12 cellular contexts compared by ENCODE assay signal in the genomic region with DNA sequence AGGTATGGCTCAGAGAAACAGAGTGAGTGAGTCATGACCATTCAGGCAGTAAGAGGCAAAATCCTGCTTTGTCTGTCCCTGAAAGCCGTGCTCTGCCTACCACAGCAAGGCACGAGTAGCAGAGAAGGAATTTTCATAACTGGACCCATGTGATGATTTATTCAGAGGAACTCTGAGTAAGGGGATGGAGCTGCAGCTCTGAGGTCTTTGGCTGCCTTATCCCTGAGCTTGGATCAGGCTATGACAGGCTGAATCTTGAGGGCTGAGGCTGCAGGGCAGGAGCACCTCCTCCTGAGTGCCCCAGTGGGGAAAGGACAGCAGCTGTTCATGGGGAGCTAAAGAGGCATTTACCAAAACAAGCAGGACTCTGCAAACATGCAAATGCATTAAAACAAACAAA.
DNase-seq lines count a peak whose midpoint lies in the region; ATAC-seq and TF ChIP-seq lines count a peak whose summit lies in the region.
"Had no signal": no experiment of that assay in that cellular context is flagged by ENCODE, and none has a peak within 500 bp of the region (broad histone marks: within the 10 kb centered on the region; RNA-seq: fewer than 3 reads in every experiment).

No MANE protein-coding gene starts in this region.

- H2AFZ ChIP-seq in smooth muscle cell (ENCODE audit: low read depth): no peak overlapping the region

- peaks cover 9% of the 10 kb centered on the region for H3F3A ChIP-seq in smooth muscle cell (ENCODE audit: low read depth)

- H3K79me2 ChIP-seq in smooth muscle cell (ENCODE audit: low read depth): no peaks in the 10 kb centered on the region

- H3K27ac ChIP-seq in smooth muscle cell (ENCODE audit: low read depth): peak overlapping the region; percentile 3
- H3K27ac ChIP-seq: cardiac muscle cell, tibial artery had no signal

- no peak for TF ChIP-seq CTCF in fibroblast of pulmonary artery (IDR thresholded peaks at IDR 0.05; ENCODE audit: low read length, missing control alignments)
- TF ChIP-seq CTCF in smooth muscle cell (IDR thresholded peaks at IDR 0.05; ENCODE audit: borderline replicate concordance, insufficient read depth, poor library complexity, severe bottlenecking): no peak

- peaks cover 31% of the 10 kb centered on the region for H3K4me1 ChIP-seq in smooth muscle cell (ENCODE audit: low read depth)
- H3K4me1 ChIP-seq: tibial artery had no signal

- H3K4me2 ChIP-seq in smooth muscle cell: no peak overlapping the region

- H4K20me1 ChIP-seq in smooth muscle cell (ENCODE audit: low read depth): peaks cover 87% of the 10 kb centered on the region

- H3K4me3 ChIP-seq in fibroblast of pulmonary artery (replicated peaks; ENCODE audit: low read depth, low read length): no peak overlapping the region
- H3K4me3 ChIP-seq in smooth muscle cell: no peak overlapping the region
- H3K4me3 ChIP-seq: cardiac muscle cell, lung, tibial artery had no signal

- no peaks in the 10 kb centered on the region for H3K27me3 ChIP-seq in smooth muscle cell (ENCODE audit: low read depth)
- H3K27me3 ChIP-seq: cardiac muscle cell, tibial artery had no signal

- H3K36me3 ChIP-seq in smooth muscle cell (ENCODE audit: low read depth): peaks cover 23% of the 10 kb centered on the region
- H3K36me3 ChIP-seq: cardiac muscle cell had no signal

- H3K9ac ChIP-seq in smooth muscle cell (ENCODE audit: low read depth): no peak overlapping the region

- ATAC-seq in SK-N-SH treated with all-trans-retinoic acid at 6 μM for 48 hours: peak; percentile 91

- DNase-seq in NCI-H345 (lab: John Stamatoyannopoulos, UW) (peak; percentile 18), NCI-H345 treated with DMSO at 0.1 percent for 48 hours (lab: John Stamatoyannopoulos, UW; ENCODE audit: unreplicated experiment) (no peak), fibroblast of pulmonary artery (ENCODE audit: low read depth) (peak; percentile 47), smooth muscle cell (lab: John Stamatoyannopoulos, UW; ENCODE audit: unreplicated experiment) (no peak), cerebellar nuclear complex (lab: John Stamatoyannopoulos, UW) (no peak), NK-92 (lab: John Stamatoyannopoulos, UW; ENCODE audit: unreplicated experiment) (no peak), NCI-H82 treated with DMSO at 0.1 percent for 48 hours (lab: John Stamatoyannopoulos, UW; ENCODE audit: unreplicated experiment) (no peak)
- DNase-seq: NCI-H1105, tibial artery had no signal

- WGBS in smooth muscle cell (ENCODE audit: low lambda C conversion rate): 5% methylated on average over 2 of the region's 2 CpGs

- no peaks in the 10 kb centered on the region for H3K9me3 ChIP-seq in smooth muscle cell (replicated peaks; ENCODE audit: low read depth)
- H3K9me3 ChIP-seq: tibial artery had no signal

TF ChIP-seq in SK-N-SH treated with all-trans-retinoic acid at 6 μM for 48 hours, 23 proteins besides CTCF, POLR2A, EP300 and RAD21:
- TF ChIP-seq OSR1 (CRISPR knock-in tag; IDR thresholded peaks at IDR 0.05) (no peak), ZC3H10 (CRISPR knock-in tag; IDR thresholded peaks at IDR 0.05) (no peak), PPARA (CRISPR knock-in tag; IDR thresholded peaks at IDR 0.05; ENCODE audit: borderline replicate concordance) (no peak), ESRRG (CRISPR knock-in tag; IDR thresholded peaks at IDR 0.05) (no peak), ZFP3 (CRISPR knock-in tag; IDR thresholded peaks at IDR 0.05) (no peak), TCF4 (CRISPR knock-in tag; IDR thresholded peaks at IDR 0.05; ENCODE audit: borderline replicate concordance) (no peak), BACH2 (CRISPR knock-in tag; IDR thresholded peaks at IDR 0.05; ENCODE audit: borderline replicate concordance) (no peak), ARNTL (CRISPR knock-in tag; IDR thresholded peaks at IDR 0.05; ENCODE audit: borderline replicate concordance, low read depth) (no peak), ZNF8 (CRISPR knock-in tag; IDR thresholded peaks at IDR 0.05) (no peak), ZFP30 (CRISPR knock-in tag; IDR thresholded peaks at IDR 0.05) (no peak), ZNF70 (CRISPR knock-in tag; IDR thresholded peaks at IDR 0.05) (no peak), ISL1 (CRISPR knock-in tag; IDR thresholded peaks at IDR 0.05) (no peak), TOX (CRISPR knock-in tag; IDR thresholded peaks at IDR 0.05; ENCODE audit: borderline replicate concordance) (no peak), CSRNP3 (CRISPR knock-in tag; IDR thresholded peaks at IDR 0.05) (no peak), SNAI2 (CRISPR knock-in tag; IDR thresholded peaks at IDR 0.05) (no peak), POU6F1 (CRISPR knock-in tag; IDR thresholded peaks at IDR 0.05; ENCODE audit: borderline replicate concordance, low read depth) (no peak), CREB5 (CRISPR knock-in tag; IDR thresholded peaks at IDR 0.05; ENCODE audit: low read depth) (no peak), RARB (CRISPR knock-in tag; IDR thresholded peaks at IDR 0.05) (no peak), ZNF565 (CRISPR knock-in tag; conservative IDR thresholded peaks at IDR 0.05; ENCODE audit: low read depth) (no peak)
- TF ChIP-seq, protein P1, sequence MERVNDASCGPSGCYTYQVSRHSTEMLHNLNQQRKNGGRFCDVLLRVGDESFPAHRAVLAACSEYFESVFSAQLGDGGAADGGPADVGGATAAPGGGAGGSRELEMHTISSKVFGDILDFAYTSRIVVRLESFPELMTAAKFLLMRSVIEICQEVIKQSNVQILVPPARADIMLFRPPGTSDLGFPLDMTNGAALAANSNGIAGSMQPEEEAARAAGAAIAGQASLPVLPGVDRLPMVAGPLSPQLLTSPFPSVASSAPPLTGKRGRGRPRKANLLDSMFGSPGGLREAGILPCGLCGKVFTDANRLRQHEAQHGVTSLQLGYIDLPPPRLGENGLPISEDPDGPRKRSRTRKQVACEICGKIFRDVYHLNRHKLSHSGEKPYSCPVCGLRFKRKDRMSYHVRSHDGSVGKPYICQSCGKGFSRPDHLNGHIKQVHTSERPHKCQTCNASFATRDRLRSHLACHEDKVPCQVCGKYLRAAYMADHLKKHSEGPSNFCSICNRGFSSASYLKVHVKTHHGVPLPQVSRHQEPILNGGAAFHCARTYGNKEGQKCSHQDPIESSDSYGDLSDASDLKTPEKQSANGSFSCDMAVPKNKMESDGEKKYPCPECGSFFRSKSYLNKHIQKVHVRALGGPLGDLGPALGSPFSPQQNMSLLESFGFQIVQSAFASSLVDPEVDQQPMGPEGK (CRISPR knock-in tag; IDR thresholded peaks at IDR 0.05; ENCODE audit: borderline replicate concordance): no peak

Comparison
In these comparisons a context has a peak if more than half of its experiments do, and no peak if none do; other contexts are left out.
1. DNase-seq: peak in NCI-H345 (single experiment) and fibroblast of pulmonary artery (single experiment); none in NCI-H345 treated with DMSO at 0.1 percent for 48 hours (single experiment), smooth muscle cell (single experiment), cerebellar nuclear complex (0 of 2), NK-92 (single experiment) and NCI-H82 treated with DMSO at 0.1 percent for 48 hours (single experiment).